Comparison of ENCODE assay signal across 8 cellular contexts in genomic region chr5:123670981-123671557, GRCh38.
DNase-seq lines count a peak whose midpoint lies in the region; ATAC-seq and TF ChIP-seq lines count a peak whose summit lies in the region.

No MANE protein-coding gene starts in this region.

- 6% methylated on average over 5 of the region's 5 CpGs for WGBS in right lobe of liver (ENCODE audit: insufficient coverage, low coverage, low lambda C conversion rate, missing lambda C conversion rate)

- DNase-seq in AG10803 (ENCODE audit: low read depth) (peak; percentile 35), NCI-H1048 (lab: John Stamatoyannopoulos, UW) (peak; percentile 68), T follicular helper cell (ENCODE audit: low read depth) (peak; percentile 1), choroid plexus epithelial cell (ENCODE audit: low read depth) (peak; percentile 67), right lobe of liver (peak in 1 of 3 donors; percentile 49)
- DNase-seq in stimulated activated CD8-positive, alpha-beta memory T cell treated with anti-CD3 and anti-CD28 coated beads, Interleukin-4, amount 100 ng/mL, for 48 hours = peak; percentile 69

- H3K27ac ChIP-seq in right lobe of liver = no peak overlapping the region

- no peaks in the 10 kb centered on the region for H3K27me3 ChIP-seq in right lobe of liver

- peak; percentile 89 for TF ChIP-seq CTCF in AG10803 (conservative IDR thresholded peaks at IDR 0.05; ENCODE audit: low read length)
- TF ChIP-seq CTCF in choroid plexus epithelial cell (conservative IDR thresholded peaks at IDR 0.05; ENCODE audit: low read depth, low read length) = peak; percentile 79
- peak; percentile 66 to 82 (median 79) for TF ChIP-seq CTCF in right lobe of liver (IDR thresholded peaks at IDR 0.05)

- intact Hi-C loops in right lobe of liver (cut with DNase I) = no loop called here

- H3K4me3 ChIP-seq in AG10803 (ENCODE audit: low read length) (no peak overlapping the region), choroid plexus epithelial cell (ENCODE audit: low read depth, low read length) (no peak overlapping the region), right lobe of liver (no peak overlapping the region)

- no peak for TF ChIP-seq POLR2A in right lobe of liver (IDR thresholded peaks at IDR 0.05)

- no peaks in the 10 kb centered on the region for H3K9me3 ChIP-seq in right lobe of liver

- H3K4me1 ChIP-seq in right lobe of liver = peaks cover 0 to 4% (median 0%) of the 10 kb centered on the region in 4 donors

- ATAC-seq in GM18498 (IDR thresholded peaks at IDR 0.05; ENCODE audit: unreplicated experiment) = peak; percentile 51
- ATAC-seq in right lobe of liver = peak; percentile 55 to 67 (median 64)
- no peak for ATAC-seq in GM21447 (IDR thresholded peaks at IDR 0.05; ENCODE audit: unreplicated experiment)

- H3K36me3 ChIP-seq in right lobe of liver = no peaks in the 10 kb centered on the region
